18 cellular contexts compared by ENCODE assay signal in genomic region chr2:170917219-170917851, GRCh38. TPM values are rescaled to one million over a fixed set of nuclear protein-coding genes. Genes with fewer than 3 reads are reported as not detected.
DNase-seq lines count a peak whose midpoint lies in the region; ATAC-seq, FAIRE-seq and TF ChIP-seq lines count a peak whose summit lies in the region.
"Had no signal": no experiment of that assay in that cellular context is flagged by ENCODE, and none has a peak within 500 bp of the region (broad histone marks: within the 10 kb centered on the region; RNA-seq: fewer than 3 reads in every experiment).

No MANE protein-coding gene starts in this region.

- TF ChIP-seq CTCF in GM23338 (conservative IDR thresholded peaks at IDR 0.05; ENCODE audit: low read depth in 2 of 2): no peak
- no peak for TF ChIP-seq CTCF in endodermal cell (conservative IDR thresholded peaks at IDR 0.05)
- peak; percentile 31 for TF ChIP-seq CTCF in neural progenitor cell (IDR thresholded peaks at IDR 0.05)

- H3K9me3 Mint-ChIP-seq in GM23338 (peaks cover 73% of the 10 kb centered on the region), endodermal cell (peaks cover 68% of the 10 kb centered on the region), neural progenitor cell (peaks cover 43% of the 10 kb centered on the region)

- H3K79me2 ChIP-seq in GM23338 (replicated peaks; ENCODE audit: insufficient read depth): no peaks in the 10 kb centered on the region
- H3K79me2 ChIP-seq in neural progenitor cell (ENCODE audit: low read depth): no peaks in the 10 kb centered on the region

- no peak overlapping the region for H3K27ac Mint-ChIP-seq in GM23338
- peak overlapping the region; percentile 83 for H3K27ac Mint-ChIP-seq in endodermal cell
- H3K27ac Mint-ChIP-seq in neural progenitor cell: peak overlapping the region; percentile 97
- H3K27ac Mint-ChIP-seq: CD4-positive, alpha-beta T cell had no signal

- H3K27ac ChIP-seq in GM23338 (ENCODE audit: low read depth) (no peak overlapping the region), HUES6 (ENCODE audit: low read depth, low read length) (peak overlapping the region; percentile 81; the same call in 1 of the 2 replicates), endodermal cell (ENCODE audit: low read depth, low read length) (no peak overlapping the region), neural progenitor cell (peak overlapping the region; percentile 86)
- H3K27ac ChIP-seq: KMS-11, SJSA1 had no signal

- peak; percentile 38 for DNase-seq in GM23338 (ENCODE audit: low spot score)
- peak; percentile 96 for DNase-seq in endodermal cell
- DNase-seq in neural progenitor cell (ENCODE audit: low spot score): peak; percentile 86
- DNase-seq in frontal cortex (ENCODE audit: low spot score in 2 of 2): no peak
- DNase-seq: ACHN; CD4-positive, alpha-beta T cell; DND-41; GF-D8; MG63; NCI-H1105; NCI-H1694 treated with DMSO at 0.1 percent for 48 hours; PC-3 had no signal

- H3K4me1 Mint-ChIP-seq in GM23338: no peaks in the 10 kb centered on the region
- H3K4me1 Mint-ChIP-seq in endodermal cell: peaks cover 7% of the 10 kb centered on the region
- peaks cover 8% of the 10 kb centered on the region for H3K4me1 Mint-ChIP-seq in neural progenitor cell

- H3K4me2 ChIP-seq in GM23338 (no peak overlapping the region), neural progenitor cell (peak overlapping the region; percentile 83)
- H3K4me2 ChIP-seq: KMS-11 had no signal

- WGBS in endodermal cell (ENCODE audit: insufficient coverage in 1 of 2, insufficient read length in 1 of 2), 2 experiments: 92 to 100% methylated on average over 5 to 11 of the region's 11 CpGs

- H3K27me3 ChIP-seq in GM23338 (ENCODE audit: insufficient read depth): no peaks in the 10 kb centered on the region
- H3K27me3 ChIP-seq in HUES6 (ENCODE audit: control insufficient read depth, insufficient read depth, low read length): no peaks in the 10 kb centered on the region
- no peaks in the 10 kb centered on the region for H3K27me3 ChIP-seq in endodermal cell (ENCODE audit: control insufficient read depth, insufficient read depth, low read length, poor library complexity, severe bottlenecking)
- H3K27me3 ChIP-seq in neural progenitor cell: no peaks in the 10 kb centered on the region
- H3K27me3 ChIP-seq: MG63, SJSA1 had no signal

- H4K20me1 ChIP-seq in GM23338 (replicated peaks; ENCODE audit: insufficient read depth) (no peaks in the 10 kb centered on the region), neural progenitor cell (ENCODE audit: low read depth) (no peaks in the 10 kb centered on the region)

- H3K27me3 Mint-ChIP-seq in GM23338 (ENCODE audit: insufficient read depth, low read depth, poor library complexity): peaks cover 6% of the 10 kb centered on the region
- H3K27me3 Mint-ChIP-seq in endodermal cell (ENCODE audit: insufficient read depth): peaks cover 15% of the 10 kb centered on the region
- peaks cover 4% of the 10 kb centered on the region for H3K27me3 Mint-ChIP-seq in neural progenitor cell (ENCODE audit: insufficient read depth, low read depth)

- H3K9ac ChIP-seq in HUES6 (ENCODE audit: low read length) (peak overlapping the region; percentile 72), endodermal cell (ENCODE audit: extremely low read depth, low read length, poor library complexity, severe bottlenecking) (no peak overlapping the region), neural progenitor cell (no peak overlapping the region)
- H3K9ac ChIP-seq: KMS-11 had no signal

- H3K4me3 ChIP-seq in GM23338 (no peak overlapping the region), HUES6 (ENCODE audit: low read depth, low read length) (peak overlapping the region; percentile 49), endodermal cell (ENCODE audit: low read length) (peak overlapping the region; percentile 33), neural progenitor cell (peak overlapping the region; percentile 41)
- H3K4me3 ChIP-seq: MG63, SJSA1 had no signal

- H3F3A ChIP-seq in GM23338 (replicated peaks; ENCODE audit: low read depth): no peaks in the 10 kb centered on the region
- H3F3A ChIP-seq in neural progenitor cell (ENCODE audit: low read depth): peaks cover 31% of the 10 kb centered on the region

- no peak overlapping the region for H2AFZ ChIP-seq in GM23338
- H2AFZ ChIP-seq in neural progenitor cell (replicated peaks): peak overlapping the region; percentile 95

- H3K4me3 Mint-ChIP-seq in GM23338: no peak overlapping the region
- H3K4me3 Mint-ChIP-seq in endodermal cell: peak overlapping the region; percentile 16
- H3K4me3 Mint-ChIP-seq in neural progenitor cell: peak overlapping the region; percentile 60
- H3K4me3 Mint-ChIP-seq: CD4-positive, alpha-beta T cell had no signal

- H3K36me3 Mint-ChIP-seq in GM23338 (ENCODE audit: low read depth) (peaks cover 53% of the 10 kb centered on the region), endodermal cell (ENCODE audit: low read depth) (peaks cover 11% of the 10 kb centered on the region), neural progenitor cell (peaks cover 12% of the 10 kb centered on the region)

- H3K36me3 ChIP-seq in GM23338 (ENCODE audit: insufficient read depth): no peaks in the 10 kb centered on the region
- H3K36me3 ChIP-seq in HUES6 (ENCODE audit: control insufficient read depth, insufficient read depth, low read length): no peaks in the 10 kb centered on the region
- no peaks in the 10 kb centered on the region for H3K36me3 ChIP-seq in endodermal cell (ENCODE audit: control insufficient read depth, insufficient read depth, low read length)
- H3K36me3 ChIP-seq in neural progenitor cell: no peaks in the 10 kb centered on the region
- H3K36me3 ChIP-seq: MG63, SJSA1 had no signal

- FAIRE-seq in frontal cortex (lab: Jason Lieb, UNC): no peak
- FAIRE-seq: H54 had no signal

- ATAC-seq in GM23338 (no peak), GM19328 (IDR thresholded peaks at IDR 0.05; ENCODE audit: unreplicated experiment) (no peak), GM21576 (IDR thresholded peaks at IDR 0.05; ENCODE audit: unreplicated experiment) (no peak)
- ATAC-seq: PC-3 had no signal

- H3K9me3 ChIP-seq in HUES6 (ENCODE audit: control insufficient read depth, insufficient read depth, low read depth, low read length) (peaks cover 48% of the 10 kb centered on the region), endodermal cell (ENCODE audit: control insufficient read depth, low read length) (peaks cover 44% of the 10 kb centered on the region), neural progenitor cell (ENCODE audit: low read depth) (no peaks in the 10 kb centered on the region)
- H3K9me3 ChIP-seq: MG63 had no signal

- no peaks in the 10 kb centered on the region for H3K9me2 ChIP-seq in GM23338 (ENCODE audit: insufficient read depth)

- no peaks in the 10 kb centered on the region for H3K4me1 ChIP-seq in GM23338 (ENCODE audit: insufficient read depth)
- peaks cover 7% of the 10 kb centered on the region; the same call in 1 of the 2 replicates for H3K4me1 ChIP-seq in HUES6 (ENCODE audit: control insufficient read depth, insufficient read depth, low read length)
- H3K4me1 ChIP-seq in endodermal cell (ENCODE audit: control insufficient read depth, insufficient read depth, low read length): no peaks in the 10 kb centered on the region
- H3K4me1 ChIP-seq in neural progenitor cell: peaks cover 23% of the 10 kb centered on the region
- H3K4me1 ChIP-seq: SJSA1 had no signal

TF ChIP-seq in GM23338, 12 proteins besides CTCF, POLR2A, EP300 and RAD21 (continues in another document):
- TF ChIP-seq ZNF331 (CRISPR knock-in tag; IDR thresholded peaks at IDR 0.05; ENCODE audit: low read depth) (no peak), ZNF114 (CRISPR knock-in tag; IDR thresholded peaks at IDR 0.05) (no peak), POLR2AphosphoS5 (IDR thresholded peaks at IDR 0.05; ENCODE audit: low read depth) (no peak), JUNB (IDR thresholded peaks at IDR 0.05; ENCODE audit: unreplicated experiment) (no peak), STAT1 (IDR thresholded peaks at IDR 0.05; ENCODE audit: unreplicated experiment) (no peak), EZH2 (IDR thresholded peaks at IDR 0.05; ENCODE audit: low read depth, unreplicated experiment) (no peak)
- TF ChIP-seq, protein P1, sequence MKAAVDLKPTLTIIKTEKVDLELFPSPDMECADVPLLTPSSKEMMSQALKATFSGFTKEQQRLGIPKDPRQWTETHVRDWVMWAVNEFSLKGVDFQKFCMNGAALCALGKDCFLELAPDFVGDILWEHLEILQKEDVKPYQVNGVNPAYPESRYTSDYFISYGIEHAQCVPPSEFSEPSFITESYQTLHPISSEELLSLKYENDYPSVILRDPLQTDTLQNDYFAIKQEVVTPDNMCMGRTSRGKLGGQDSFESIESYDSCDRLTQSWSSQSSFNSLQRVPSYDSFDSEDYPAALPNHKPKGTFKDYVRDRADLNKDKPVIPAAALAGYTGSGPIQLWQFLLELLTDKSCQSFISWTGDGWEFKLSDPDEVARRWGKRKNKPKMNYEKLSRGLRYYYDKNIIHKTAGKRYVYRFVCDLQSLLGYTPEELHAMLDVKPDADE (IDR thresholded peaks at IDR 0.05): no peak

RNA-seq across cellular contexts. Expression of gene GORASP2, which starts 11.7 kb away (rescaled TPM):
- total RNA-seq in GM23338 (2014; rRNA removed; shearing (Covaris generic)): 45.2 and 45.9 TPM in 2 replicates
- polyA plus RNA-seq in GM23338 (2016; fragmentation: Nextera tagmentation; extraction: Ambion mirVana): 38.7 and 44.5 TPM in 2 replicates
- 100 to 1,000 TPM in 1 of 2 donors, 10 to 100 TPM in 1; 90.9 to 104 TPM for total RNA-seq in endodermal cell
- 75.2 TPM for polyA plus RNA-seq in endodermal cell (2013, experiment 1 of 2)
- 72.3 TPM for polyA plus RNA-seq in endodermal cell (2013, experiment 2 of 2)
- total RNA-seq in neural progenitor cell (ENCODE audit: low replicate concordance): 38.3 and 67.1 TPM in 2 replicates
- total RNA-seq in frontal cortex: 21.6 TPM

Comparison
In these comparisons a context has a peak if more than half of its experiments do, and no peak if none do; other contexts are left out.
1. DNase-seq: peak in GM23338 (single experiment), endodermal cell (single experiment) and neural progenitor cell (single experiment); none in frontal cortex (0 of 2).
2. H3K27ac ChIP-seq: peak in HUES6 (single experiment) and neural progenitor cell (single experiment); none in GM23338 (single experiment) and endodermal cell (single experiment).